Comparison of ENCODE assay signal across 8 cellular contexts in genomic region chr2:234289789-234290188, GRCh38.
DNase-seq lines count a peak whose midpoint lies in the region; ATAC-seq and TF ChIP-seq lines count a peak whose summit lies in the region.

No MANE protein-coding gene starts in this region.

- no peak overlapping the region for H3K27ac ChIP-seq in prostate gland

- H3K27ac Mint-ChIP-seq in activated CD4-positive, alpha-beta memory T cell treated with anti-CD3 and anti-CD28 coated beads, Interleukin-2, amount 10 ng/mL, durations not matched to agents 7 days and 5 days, result peak overlapping the region; percentile 100

- CTCF ChIA-PET in activated CD4-positive, alpha-beta memory T cell treated with anti-CD3 and anti-CD28 coated beads, Interleukin-2, amount 10 ng/mL, durations not matched to agents 7 days and 5 days (lab: Charles Lee), result interaction anchor here (0.5 to 9.1 kb wide), 22 partner anchors 10 to 211 kb away, joined by 3 to 103 read pairs (median 12); partner anchors contain the start of gene ARL4C

- H3K4me3 ChIP-seq in prostate gland, result no peak overlapping the region

- intact Hi-C loops in prostate gland (cut with DNase I), result loop anchor here (2.0 to 5.0 kb wide), 2 partner anchors 152 to 209 kb away; no protein-coding TSS in a partner anchor

- no peak for ATAC-seq in HG02763 (IDR thresholded peaks at IDR 0.05; ENCODE audit: unreplicated experiment)

- no peak for TF ChIP-seq CTCF in prostate gland (IDR thresholded peaks at IDR 0.05)

- H3K36me3 Mint-ChIP-seq in activated CD4-positive, alpha-beta memory T cell treated with anti-CD3 and anti-CD28 coated beads, Interleukin-2, amount 10 ng/mL, durations not matched to agents 7 days and 5 days (ENCODE audit: low read depth), result peaks cover 26% of the 10 kb centered on the region

- no peaks in the 10 kb centered on the region for H3K4me1 ChIP-seq in prostate gland (replicated peaks)

- H3K4me1 Mint-ChIP-seq in activated CD4-positive, alpha-beta memory T cell treated with anti-CD3 and anti-CD28 coated beads, Interleukin-2, amount 10 ng/mL, durations not matched to agents 7 days and 5 days, result peaks cover 83% of the 10 kb centered on the region

- POLR2A ChIA-PET in activated CD4-positive, alpha-beta memory T cell treated with anti-CD3 and anti-CD28 coated beads, Interleukin-2, amount 10 ng/mL, durations not matched to agents 7 days and 5 days (lab: Charles Lee), result interaction anchor here (0.8 to 13.6 kb wide), 27 partner anchors 8 to 211 kb away, joined by 3 to 572 read pairs (median 8); partner anchors contain the start of gene ARL4C

- peaks cover 3% of the 10 kb centered on the region for H3K9me3 Mint-ChIP-seq in activated CD4-positive, alpha-beta memory T cell treated with anti-CD3 and anti-CD28 coated beads, Interleukin-2, amount 10 ng/mL, durations not matched to agents 7 days and 5 days

- peak overlapping the region; percentile 47 for H3K4me3 Mint-ChIP-seq in activated CD4-positive, alpha-beta memory T cell treated with anti-CD3 and anti-CD28 coated beads, Interleukin-2, amount 10 ng/mL, durations not matched to agents 7 days and 5 days

- no peak for TF ChIP-seq POLR2A in prostate gland (IDR thresholded peaks at IDR 0.05)

- no peaks in the 10 kb centered on the region for H3K27me3 ChIP-seq in prostate gland (replicated peaks; ENCODE audit: insufficient read depth)

- 64% methylated on average over 2 of the region's 2 CpGs for whole genome bisulfite sequencing in prostate gland

- H3K36me3 ChIP-seq in prostate gland, result no peaks in the 10 kb centered on the region

- peak; percentile 26 for DNase-seq in activated gamma-delta T cell treated with Interleukin-2 at 50 U/mL for 16 hours
- no peak for DNase-seq in activated gamma-delta T cell (lab: John Stamatoyannopoulos, UW)
- DNase-seq in activated CD4-positive, alpha-beta memory T cell treated with anti-CD3 and anti-CD28 coated beads, Interleukin-2, amount 10 ng/mL, durations not matched to agents 7 days and 5 days, result peak; percentile 63
- DNase-seq in fibroblast of peridontal ligament (ENCODE audit: extremely low read depth), result peak; percentile 88
- peak; percentile 82 for DNase-seq in stromal cell of bone marrow (ENCODE audit: low read depth)
- no peak for DNase-seq in medulla oblongata (ENCODE audit: extremely low spot score)
- no peak for DNase-seq in prostate gland (ENCODE audit: low spot score)

- H3K9me3 ChIP-seq in prostate gland, result no peaks in the 10 kb centered on the region

- H3K27me3 Mint-ChIP-seq in activated CD4-positive, alpha-beta memory T cell treated with anti-CD3 and anti-CD28 coated beads, Interleukin-2, amount 10 ng/mL, durations not matched to agents 7 days and 5 days, result no peaks in the 10 kb centered on the region

Comparison
In these comparisons a context has a peak if more than half of its experiments do, and no peak if none do; other contexts are left out.
1. DNase-seq: peak in activated gamma-delta T cell treated with Interleukin-2 at 50 U/mL for 16 hours (single experiment), activated CD4-positive, alpha-beta memory T cell treated with anti-CD3 and anti-CD28 coated beads, Interleukin-2, amount 10 ng/mL, durations not matched to agents 7 days and 5 days (single experiment), fibroblast of peridontal ligament (single experiment) and stromal cell of bone marrow (single experiment); none in activated gamma-delta T cell (single experiment), medulla oblongata (single experiment) and prostate gland (single experiment).